Comparison of ENCODE assay signal across 7 cellular contexts in genomic region chr1:174998569-174999215, GRCh38. TPM values are rescaled to one million over a fixed set of nuclear protein-coding genes. Genes with fewer than 3 reads are reported as not detected.
DNase-seq lines count a peak whose midpoint lies in the region; ATAC-seq and TF ChIP-seq lines count a peak whose summit lies in the region.

No MANE protein-coding gene starts in this region.

- H3K27ac ChIP-seq in esophagus (ENCODE audit: low read depth in 2 of 2, low read length in 1 of 2) (peak overlapping the region; percentile 98 to 100), upper lobe of left lung (peak overlapping the region; percentile 97 to 99 (median 98))

- ATAC-seq in HG03095 (IDR thresholded peaks at IDR 0.05; ENCODE audit: unreplicated experiment), result peak; percentile 1
- peak in 1 of 2 donors; percentile 55 for ATAC-seq in upper lobe of left lung (ENCODE audit: low FRiP score in 2 of 2)

- DNase-seq in NCI-H2227 (lab: John Stamatoyannopoulos, UW; ENCODE audit: unreplicated experiment) (peak; percentile 83), myocyte (ENCODE audit: low read depth) (peak; percentile 77), upper lobe of left lung (peak in 1 of 2 donors; percentile 51)
- peak; percentile 46 to 49 for DNase-seq in activated CD4-positive, alpha-beta T cell treated with anti-CD3 and anti-CD28 coated beads for 4 hours

- H3K4me1 ChIP-seq in esophagus (ENCODE audit: control insufficient read depth in 2 of 2, insufficient read depth in 2 of 2, low read length in 1 of 2) (no peaks in the 10 kb centered on the region), upper lobe of left lung (peaks cover 19 to 33% (median 31%) of the 10 kb centered on the region in 4 donors)

- H3K27me3 ChIP-seq in esophagus (ENCODE audit: control insufficient read depth in 1 of 2, insufficient read depth in 2 of 2, low read length in 2 of 2) (no peaks in the 10 kb centered on the region), upper lobe of left lung (no peaks in the 10 kb centered on the region)

- TF ChIP-seq CTCF in GM12801 (IDR thresholded peaks at IDR 0.05; ENCODE audit: extremely low read depth, insufficient read length) (peak; percentile 9), upper lobe of left lung (IDR thresholded peaks at IDR 0.05) (peak; percentile 70 to 90 (median 78))

- peak overlapping the region; percentile 98 to 99 for H3K4me3 ChIP-seq in esophagus (ENCODE audit: low read depth in 1 of 2, low read length in 2 of 2)
- H3K4me3 ChIP-seq in upper lobe of left lung, result peak overlapping the region; percentile 9 to 97 (median 85)

- no peak for TF ChIP-seq POLR2A in upper lobe of left lung (IDR thresholded peaks at IDR 0.05)

- WGBS in esophagus, 2 donors, result 11 to 17% methylated on average over 19 of the region's 19 CpGs
- 14 to 15% methylated on average over 19 of the region's 19 CpGs for WGBS in upper lobe of left lung, 2 donors

- peak in 1 of 4 donors; percentile 3 for TF ChIP-seq EP300 in upper lobe of left lung (IDR thresholded peaks at IDR 0.05)

- H3K9me3 ChIP-seq in esophagus (ENCODE audit: control insufficient read depth in 2 of 2, insufficient read depth in 1 of 2, low read depth in 1 of 2, low read length in 1 of 2) (no peaks in the 10 kb centered on the region), upper lobe of left lung (no peaks in the 10 kb centered on the region)

- H3K36me3 ChIP-seq in esophagus (ENCODE audit: control insufficient read depth in 2 of 2, insufficient read depth in 2 of 2, low read length in 1 of 2), result no peaks in the 10 kb centered on the region
- no peaks in the 10 kb centered on the region for H3K36me3 ChIP-seq in upper lobe of left lung

RNA-seq across cellular contexts. Expression of gene CACYBP, which starts 1.1 kb away (rescaled TPM):
- 10 to 100 TPM; 24.2 to 66.8 TPM for polyA plus RNA-seq in esophagus
- 107 and 128 TPM in 2 replicates for total RNA-seq in myocyte
- 62.9 TPM for polyA plus RNA-seq in myocyte (2012)
- total RNA-seq in upper lobe of left lung, result 10 to 100 TPM; 25.1 to 84.7 (median 50.1) TPM

RNA-seq across cellular contexts. Expression of gene MRPS14, which starts 24.5 kb away (rescaled TPM):
- 10 to 100 TPM in 1 of 2 donors, 1 to 10 TPM in 1; 6.7 to 21.2 TPM for polyA plus RNA-seq in esophagus
- 17.7 and 19.1 TPM in 2 replicates for total RNA-seq in myocyte
- 25.2 TPM for polyA plus RNA-seq in myocyte (2012)
- total RNA-seq in upper lobe of left lung, result 10 to 100 TPM; 11.5 to 28.9 (median 18.8) TPM
